13 cellular contexts compared by ENCODE assay signal in the genomic region with DNA sequence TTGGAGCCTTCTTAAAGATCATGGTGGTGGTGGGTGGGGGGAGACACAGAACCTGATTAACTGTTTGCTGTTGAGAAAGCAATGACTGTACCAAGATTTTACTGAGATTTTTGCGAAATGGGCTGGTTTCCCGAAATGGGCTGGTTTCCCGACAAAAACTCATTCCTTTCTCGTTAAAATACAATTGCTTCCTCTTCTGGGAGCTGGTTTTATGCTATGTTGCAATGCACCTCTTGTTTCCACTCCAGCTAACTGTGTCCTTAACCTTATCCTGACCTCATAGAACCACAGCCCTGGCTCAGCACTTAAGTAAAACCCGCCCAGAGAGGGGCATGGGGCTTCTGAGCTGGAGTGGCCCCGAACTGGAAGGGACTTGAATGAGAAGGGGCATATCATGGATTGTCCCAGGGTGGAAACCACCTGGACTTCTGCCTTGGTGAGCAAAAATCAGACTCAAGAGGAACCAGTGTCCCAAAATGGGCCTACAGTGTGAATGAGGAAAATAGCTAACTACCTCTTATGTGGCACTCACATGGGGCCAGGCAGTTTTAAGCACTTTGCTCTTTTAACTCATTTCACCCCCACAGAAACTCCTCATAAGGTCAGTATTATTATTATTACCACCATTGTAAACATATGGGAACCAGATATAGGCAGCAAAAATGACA. TPM values are rescaled to one million over a fixed set of nuclear protein-coding genes. Genes with fewer than 3 reads are reported as not detected.
DNase-seq lines count a peak whose midpoint lies in the region; ATAC-seq and TF ChIP-seq lines count a peak whose summit lies in the region.
"Had no signal": no experiment of that assay in that cellular context is flagged by ENCODE, and none has a peak within 500 bp of the region (broad histone marks: within the 10 kb centered on the region; RNA-seq: fewer than 3 reads in every experiment).

No MANE protein-coding gene starts in this region.

- DNase-seq in EL (peak; percentile 38), RWPE1 (ENCODE audit: low spot score) (no peak), foreskin fibroblast (peak; percentile 57 to 80), sciatic nerve (ENCODE audit: low spot score) (peak; percentile 72), T-cell (no peak), NCI-H345 treated with DMSO at 0.1 percent for 48 hours (lab: John Stamatoyannopoulos, UW; ENCODE audit: unreplicated experiment) (no peak), cerebellar cortex (ENCODE audit: low spot score) (no peak), NCI-H2227 (lab: John Stamatoyannopoulos, UW; ENCODE audit: unreplicated experiment) (no peak)
- DNase-seq: activated CD4-positive, alpha-beta T cell treated with anti-CD3 and anti-CD28 coated beads, Interleukin-2, amount 50 U/mL, for 48 hours; activated naive CD8-positive, alpha-beta T cell treated with anti-CD3 and anti-CD28 coated beads for 36 hours; NCI-H2029 treated with DMSO at 0.1 percent for 48 hours had no signal

- H3K27ac ChIP-seq in RWPE1 = peak overlapping the region; percentile 82
- H3K27ac ChIP-seq: SJSA1 had no signal

- no peak overlapping the region for H3K4me3 Mint-ChIP-seq in T-cell
- H3K4me3 Mint-ChIP-seq: activated naive CD8-positive, alpha-beta T cell treated with anti-CD3 and anti-CD28 coated beads for 36 hours had no signal

- peaks cover 4% of the 10 kb centered on the region for H3K36me3 Mint-ChIP-seq in T-cell
- H3K36me3 Mint-ChIP-seq: activated naive CD8-positive, alpha-beta T cell treated with anti-CD3 and anti-CD28 coated beads for 36 hours had no signal

- H3K27me3 Mint-ChIP-seq in T-cell = peaks cover 2 to 11% of the 10 kb centered on the region in 2 donors

- no peaks in the 10 kb centered on the region for H3K9me3 Mint-ChIP-seq in T-cell
- H3K9me3 Mint-ChIP-seq: activated naive CD8-positive, alpha-beta T cell treated with anti-CD3 and anti-CD28 coated beads for 36 hours had no signal

- POLR2A ChIA-PET in RWPE1 (lab: Yijun Ruan, JAX; ENCODE audit: low non-redundant PET) (no interaction called here), T-cell (lab: Charles Lee) (no interaction called here)

- no peak overlapping the region for H3K27ac Mint-ChIP-seq in T-cell
- H3K27ac Mint-ChIP-seq: activated naive CD8-positive, alpha-beta T cell treated with anti-CD3 and anti-CD28 coated beads for 36 hours had no signal

- intact Hi-C loops in sciatic nerve (cut with DNase I) = no loop called here

- CTCF ChIA-PET in RWPE1 (lab: Yijun Ruan, JAX) = no interaction called here
- CTCF ChIA-PET in T-cell (lab: Charles Lee) = no interaction called here

- no peaks in the 10 kb centered on the region for H3K4me1 Mint-ChIP-seq in T-cell
- H3K4me1 Mint-ChIP-seq: activated naive CD8-positive, alpha-beta T cell treated with anti-CD3 and anti-CD28 coated beads for 36 hours had no signal

- peak; percentile 85 for ATAC-seq in sciatic nerve
- ATAC-seq in T-cell (replicated peaks in 1 of 4) = no peak

- H3K4me3 ChIP-seq in foreskin fibroblast (ENCODE audit: low read depth in 1 of 2, low read length in 2 of 2) = no peak overlapping the region
- H3K4me3 ChIP-seq: esophagus muscularis mucosa, SJSA1 had no signal

- TF ChIP-seq CTCF in RWPE1 (conservative IDR thresholded peaks at IDR 0.05; ENCODE audit: low read depth) = no peak
- no peak for TF ChIP-seq CTCF in foreskin fibroblast (IDR thresholded peaks at IDR 0.05; ENCODE audit: low read depth, low read length)

RNA-seq across cellular contexts. Expression of a gene that starts 20.8 kb away (rescaled TPM):
- total RNA-seq in sciatic nerve (56.5 TPM), T-cell (under 1 TPM in 3 of 5 donors, not detected in 2; 0.16 to 0.38 (median 0.35) TPM)
- total RNA-seq: activated naive CD8-positive, alpha-beta T cell treated with anti-CD3 and anti-CD28 coated beads for 36 hours; SJSA1 had no signal

Comparison
In these comparisons a context has a peak if more than half of its experiments do, and no peak if none do; other contexts are left out.
1. DNase-seq: peak in EL (single experiment), foreskin fibroblast (2 of 2) and sciatic nerve (single experiment); none in RWPE1 (single experiment), T-cell (0 of 34), NCI-H345 treated with DMSO at 0.1 percent for 48 hours (single experiment), cerebellar cortex (single experiment) and NCI-H2227 (single experiment).
2. RNA of a gene that starts 20.8 kb away (total RNA-seq): 56.5 TPM in sciatic nerve (single experiment); 0.16 to 0.38 TPM in T-cell; every median in the first group is over 10 times any median in the second.